ENCODE assay signal across 29 cellular contexts in the genomic region with DNA sequence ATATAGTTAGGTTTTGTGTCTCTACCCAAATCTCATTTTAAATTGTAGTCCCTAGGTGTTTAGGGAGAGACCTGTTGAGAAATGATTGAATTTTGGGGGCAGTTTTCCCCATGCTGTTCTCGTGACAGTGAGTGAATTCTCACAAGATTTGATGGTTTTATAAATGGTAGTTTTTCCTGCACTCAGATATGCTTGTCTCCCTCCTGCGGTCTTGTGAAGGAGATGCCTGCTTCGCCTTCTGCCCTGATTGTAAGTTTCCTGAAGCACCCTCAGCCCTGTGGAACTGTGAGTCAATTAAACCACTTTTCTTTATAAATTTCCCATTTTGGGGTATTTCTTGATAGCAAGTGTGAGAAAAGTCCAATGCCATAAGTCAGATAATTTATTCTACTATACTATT.
"Had no signal": no experiment of that assay in that cellular context is flagged by ENCODE, and none has a peak within 500 bp of the region (broad histone marks: within the 10 kb centered on the region; RNA-seq: fewer than 3 reads in every experiment).

No MANE protein-coding gene starts in this region.

- H3K27me3 ChIP-seq: adrenal gland, foreskin keratinocyte, heart right ventricle, left lung, neural progenitor cell, transverse colon had no signal

- H3K4me3 ChIP-seq: adrenal gland, heart right ventricle, left lung, lower lobe of right lung, neural progenitor cell, transverse colon had no signal

- H3K27ac ChIP-seq: adrenal gland, foreskin keratinocyte, heart right ventricle, left lung, lower lobe of right lung, neural progenitor cell, transverse colon had no signal

- ATAC-seq: foreskin keratinocyte, heart right ventricle, left lung, lower lobe of right lung, natural killer cell, right cardiac atrium had no signal

- H3K36me3 Mint-ChIP-seq: activated CD4-positive, alpha-beta memory T cell treated with anti-CD3 and anti-CD28 coated beads for 36 hours; activated naive CD8-positive, alpha-beta T cell treated with anti-CD3 and anti-CD28 coated beads for 36 hours; brain; natural killer cell; neural progenitor cell had no signal

- H3K9me3 Mint-ChIP-seq: activated CD4-positive, alpha-beta T cell treated with anti-CD3 and anti-CD28 coated beads, Interleukin-2, amount 10 ng/mL, durations not matched to agents 24 days and 14 days; brain had no signal

- H3K27ac Mint-ChIP-seq: activated CD4-positive, alpha-beta memory T cell treated with anti-CD3 and anti-CD28 coated beads for 36 hours; activated CD4-positive, alpha-beta T cell treated with anti-CD3 and anti-CD28 coated beads, Interleukin-2, amount 10 ng/mL, durations not matched to agents 24 days and 14 days; activated naive CD4-positive, alpha-beta T cell treated with anti-CD3 and anti-CD28 coated beads for 36 hours; activated naive CD8-positive, alpha-beta T cell treated with anti-CD3 and anti-CD28 coated beads for 36 hours; activated T-helper 1 cell treated with anti-CD3 and anti-CD28 coated beads, Interleukin-12 subunit alpha, Interleukin-12 subunit beta, Interleukin-2, Interleukin-4 antibody, amounts not matched to agents 30 ng/mL and 10 ng/mL and 1 ng/mL, durations not matched to agents 14 hours and 24 hours and 36 hours; brain; natural killer cell; neural progenitor cell had no signal

- H3K9me3 ChIP-seq: lower lobe of right lung had no signal

- H3K4me1 ChIP-seq: adrenal gland, foreskin keratinocyte, heart right ventricle, left lung, lower lobe of right lung, neural progenitor cell, transverse colon had no signal

- H3K4me1 Mint-ChIP-seq: activated CD4-positive, alpha-beta T cell treated with anti-CD3 and anti-CD28 coated beads, Interleukin-2, amount 10 ng/mL, durations not matched to agents 24 days and 14 days; activated naive CD8-positive, alpha-beta T cell treated with anti-CD3 and anti-CD28 coated beads for 36 hours; brain; natural killer cell had no signal

- DNase-seq: activated CD4-positive, alpha-beta memory T cell treated with anti-CD3 and anti-CD28 coated beads for 36 hours; activated CD4-positive, alpha-beta T cell treated with anti-CD3 and anti-CD28 coated beads, Interleukin-2, amount 10 ng/mL, durations not matched to agents 24 days and 14 days; activated CD4-positive, CD25-positive, alpha-beta regulatory T cell treated with anti-CD3 and anti-CD28 coated beads, Interleukin-2, amount 50 U/mL, for 72 hours; activated CD8-positive, alpha-beta memory T cell treated with anti-CD3 and anti-CD28 coated beads, Interleukin-2, amount 50 U/mL, for 4 hours; activated effector memory CD4-positive, alpha-beta T cell treated with anti-CD3 and anti-CD28 coated beads, Interleukin-2, amount 50 U/mL, for 16 hours; activated naive CD4-positive, alpha-beta T cell treated with anti-CD3 and anti-CD28 coated beads for 36 hours; activated naive CD8-positive, alpha-beta T cell treated with anti-CD3 and anti-CD28 coated beads for 36 hours; activated T-cell treated with anti-CD3 and anti-CD28 coated beads, Interleukin-2, amount 50 U/mL, for 1 hour; adrenal gland; aorta; caudate nucleus; dermis blood vessel endothelial cell; effector CD8-positive, alpha-beta T cell; erythroblast; foreskin keratinocyte; heart right ventricle; left lung; lower lobe of right lung; mesenchymal stem cell; natural killer cell; occipital lobe; posterior cingulate gyrus; right cardiac atrium; stimulated activated naive CD4-positive, alpha-beta T cell; T-helper 9 cell; transverse colon had no signal

- H3K4me3 Mint-ChIP-seq: activated CD4-positive, alpha-beta memory T cell treated with anti-CD3 and anti-CD28 coated beads for 36 hours; activated CD4-positive, alpha-beta T cell treated with anti-CD3 and anti-CD28 coated beads, Interleukin-2, amount 10 ng/mL, durations not matched to agents 24 days and 14 days; activated naive CD4-positive, alpha-beta T cell treated with anti-CD3 and anti-CD28 coated beads for 36 hours; activated naive CD8-positive, alpha-beta T cell treated with anti-CD3 and anti-CD28 coated beads for 36 hours; activated T-helper 1 cell treated with anti-CD3 and anti-CD28 coated beads, Interleukin-12 subunit alpha, Interleukin-12 subunit beta, Interleukin-2, Interleukin-4 antibody, amounts not matched to agents 30 ng/mL and 10 ng/mL and 1 ng/mL, durations not matched to agents 14 hours and 24 hours and 36 hours; brain; natural killer cell; neural progenitor cell had no signal

- H3K27me3 Mint-ChIP-seq: activated CD4-positive, alpha-beta memory T cell treated with anti-CD3 and anti-CD28 coated beads for 36 hours; activated CD4-positive, alpha-beta T cell treated with anti-CD3 and anti-CD28 coated beads, Interleukin-2, amount 10 ng/mL, durations not matched to agents 24 days and 14 days; activated naive CD8-positive, alpha-beta T cell treated with anti-CD3 and anti-CD28 coated beads for 36 hours; brain had no signal

- H3K36me3 ChIP-seq: adrenal gland, heart right ventricle, left lung, lower lobe of right lung, neural progenitor cell, transverse colon had no signal
